1 cellular context compared by ENCODE assay signal in genomic region chr5:39775458-39776365, GRCh38.
TF ChIP-seq lines count a peak whose summit lies in the region.

No MANE protein-coding gene starts in this region.

TF ChIP-seq in K562, 482 proteins besides CTCF, POLR2A, EP300 and RAD21 (continued from another document):
- TF ChIP-seq E2F4 (CRISPR knock-in tag; IDR thresholded peaks at IDR 0.05; ENCODE audit: low read depth) (no peak), SNAPC5 (CRISPR knock-in tag; IDR thresholded peaks at IDR 0.05) (no peak), XRCC5 (IDR thresholded peaks at IDR 0.05; ENCODE audit: low read depth, low read length) (no peak), PURB (CRISPR knock-in tag; IDR thresholded peaks at IDR 0.05; ENCODE audit: low read depth) (no peak)
